In genomic region chr1:93636712-93637111, GRCh38 we compare ENCODE assay signal across 25 cellular contexts. TPM values are rescaled to one million over a fixed set of nuclear protein-coding genes. Genes with fewer than 3 reads are reported as not detected.
DNase-seq lines count a peak whose midpoint lies in the region; ATAC-seq, FAIRE-seq and TF ChIP-seq lines count a peak whose summit lies in the region.
"Had no signal": no experiment of that assay in that cellular context is flagged by ENCODE, and none has a peak within 500 bp of the region (broad histone marks: within the 10 kb centered on the region; RNA-seq: fewer than 3 reads in every experiment).

No MANE protein-coding gene starts in this region.

- H3F3A ChIP-seq in GM23338 (replicated peaks; ENCODE audit: low read depth): 0 out of 2 replicates have a peak, but pooled peaks cover 4% of the 10 kb centered on the region

- no peak for TF ChIP-seq POLR2A in gastroesophageal sphincter (IDR thresholded peaks at IDR 0.05)
- no peak for TF ChIP-seq POLR2A in sigmoid colon (IDR thresholded peaks at IDR 0.05)

- TF ChIP-seq CTCF in GM23338 (conservative IDR thresholded peaks at IDR 0.05; ENCODE audit: low read depth in 2 of 2) (no peak), astrocyte (IDR thresholded peaks at IDR 0.05; ENCODE audit: insufficient read depth, low read depth, low read length) (no peak), gastroesophageal sphincter (IDR thresholded peaks at IDR 0.05) (no peak), sigmoid colon (IDR thresholded peaks at IDR 0.05) (no peak)

- no peak for DNase-seq in GM23338 (ENCODE audit: low spot score)
- DNase-seq in astrocyte (ENCODE audit: low read depth): no peak
- no peak for DNase-seq in sigmoid colon
- DNase-seq in effector memory CD4-positive, alpha-beta T cell: no peak
- no peak for DNase-seq in KG1 (lab: John Stamatoyannopoulos, UW)
- DNase-seq: activated CD4-positive, alpha-beta T cell treated with anti-CD3 and anti-CD28 coated beads for 36 hours; activated CD8-positive, alpha-beta memory T cell treated with anti-CD3 and anti-CD28 coated beads for 24 hours; activated T-cell treated with anti-CD3 and anti-CD28 coated beads, Interleukin-2, amount 50 U/mL, for 1 hour; GDM1; immature natural killer cell; mucosa of descending colon; NCI-H1092 treated with DMSO at 0.1 percent for 48 hours; NCI-H2227 treated with DMSO at 0.1 percent for 48 hours; RPMI8226; stimulated activated CD8-positive, alpha-beta memory T cell treated with anti-CD3 and anti-CD28 coated beads, Interleukin-4, amount 100 ng/mL, for 48 hours had no signal

- H3K27ac ChIP-seq in GM23338 (ENCODE audit: low read depth): peak overlapping the region; percentile 80
- no peak overlapping the region for H3K27ac ChIP-seq in astrocyte (ENCODE audit: low read depth, low read length)
- peak overlapping the region in 3 of 4 donors; percentile 25 to 75 (median 64) for H3K27ac ChIP-seq in gastroesophageal sphincter
- H3K27ac ChIP-seq in sigmoid colon: peak overlapping the region; percentile 45 to 64 (median 52)
- no peak overlapping the region for H3K27ac ChIP-seq in effector memory CD4-positive, alpha-beta T cell (ENCODE audit: insufficient read depth, low read length, poor library complexity, severe bottlenecking)
- H3K27ac ChIP-seq: BLaER1, coronary artery, epithelial cell of prostate had no signal

- H3K4me3 ChIP-seq in GM23338 (no peak overlapping the region), astrocyte (ENCODE audit: insufficient read depth, low read depth, low read length) (no peak overlapping the region), gastroesophageal sphincter (no peak overlapping the region), sigmoid colon (no peak overlapping the region)
- no peak overlapping the region for H3K4me3 ChIP-seq in effector memory CD4-positive, alpha-beta T cell (ENCODE audit: insufficient read depth, low read depth, low read length, poor library complexity, severe bottlenecking)
- H3K4me3 ChIP-seq: BLaER1, breast epithelium, coronary artery, mucosa of descending colon had no signal

- 74 to 93% methylated on average over 2 to 3 of the region's 3 CpGs for WGBS in gastroesophageal sphincter (ENCODE audit: low coverage in 1 of 2), 2 donors
- WGBS in sigmoid colon, 2 donors: 93 to 96% methylated on average over 3 of the region's 3 CpGs

- peaks cover 40% of the 10 kb centered on the region for H3K36me3 Mint-ChIP-seq in GM23338 (ENCODE audit: low read depth)
- peaks cover 20% of the 10 kb centered on the region for H3K36me3 Mint-ChIP-seq in astrocyte (ENCODE audit: low read depth, unreplicated experiment)
- H3K36me3 Mint-ChIP-seq: immature natural killer cell had no signal

- no peaks in the 10 kb centered on the region for H3K79me2 ChIP-seq in GM23338 (replicated peaks; ENCODE audit: insufficient read depth)
- peaks cover 90% of the 10 kb centered on the region for H3K79me2 ChIP-seq in astrocyte (ENCODE audit: insufficient read depth, low read length)

- H3K9me3 ChIP-seq in astrocyte (ENCODE audit: insufficient read depth, low read depth, low read length) (no peaks in the 10 kb centered on the region), gastroesophageal sphincter (no peaks in the 10 kb centered on the region), sigmoid colon (no peaks in the 10 kb centered on the region)
- no peaks in the 10 kb centered on the region for H3K9me3 ChIP-seq in effector memory CD4-positive, alpha-beta T cell (ENCODE audit: control insufficient read depth, low read length)
- H3K9me3 ChIP-seq: breast epithelium, mucosa of descending colon had no signal

- no peak for FAIRE-seq in astrocyte (lab: Jason Lieb, UNC)
- FAIRE-seq: TTC549, urothelium cell line had no signal

- H3K4me3 Mint-ChIP-seq in GM23338 (no peak overlapping the region), astrocyte (ENCODE audit: unreplicated experiment) (no peak overlapping the region)
- H3K4me3 Mint-ChIP-seq: activated CD4-positive, alpha-beta T cell treated with anti-CD3 and anti-CD28 coated beads for 36 hours; immature natural killer cell; nephron had no signal

- H4K20me1 ChIP-seq in GM23338 (replicated peaks; ENCODE audit: insufficient read depth) (no peaks in the 10 kb centered on the region), astrocyte (ENCODE audit: insufficient read depth, low read length) (peaks cover 54% of the 10 kb centered on the region)

- peak overlapping the region; percentile 12 for H3K9ac ChIP-seq in astrocyte (ENCODE audit: low read length)
- H3K9ac ChIP-seq: BLaER1 had no signal

- H3K27me3 Mint-ChIP-seq in GM23338 (ENCODE audit: insufficient read depth, low read depth, poor library complexity) (peaks cover 13% of the 10 kb centered on the region), astrocyte (ENCODE audit: low read depth, unreplicated experiment) (no peaks in the 10 kb centered on the region)
- H3K27me3 Mint-ChIP-seq: activated CD4-positive, alpha-beta T cell treated with anti-CD3 and anti-CD28 coated beads for 36 hours had no signal

- intact Hi-C loops in sigmoid colon (cut with DNase I): no loop called here

- H3K27me3 ChIP-seq in GM23338 (ENCODE audit: insufficient read depth) (no peaks in the 10 kb centered on the region), astrocyte (ENCODE audit: insufficient read depth, low read length) (no peaks in the 10 kb centered on the region), gastroesophageal sphincter (no peaks in the 10 kb centered on the region), sigmoid colon (no peaks in the 10 kb centered on the region)
- no peaks in the 10 kb centered on the region for H3K27me3 ChIP-seq in effector memory CD4-positive, alpha-beta T cell (replicated peaks; ENCODE audit: control insufficient read depth, insufficient read depth, low read length, poor library complexity, severe bottlenecking)
- H3K27me3 ChIP-seq: BLaER1, breast epithelium had no signal

- H3K36me3 ChIP-seq in GM23338 (ENCODE audit: insufficient read depth) (no peaks in the 10 kb centered on the region), astrocyte (ENCODE audit: insufficient read depth, low read length) (peaks cover 33% of the 10 kb centered on the region), gastroesophageal sphincter (no peaks in the 10 kb centered on the region), sigmoid colon (no peaks in the 10 kb centered on the region)
- no peaks in the 10 kb centered on the region for H3K36me3 ChIP-seq in effector memory CD4-positive, alpha-beta T cell (ENCODE audit: control insufficient read depth, insufficient read depth, low read length)
- H3K36me3 ChIP-seq: breast epithelium had no signal

- H3K27ac Mint-ChIP-seq in GM23338: peak overlapping the region; percentile 96
- H3K27ac Mint-ChIP-seq in astrocyte (ENCODE audit: unreplicated experiment): peak overlapping the region; percentile 41
- H3K27ac Mint-ChIP-seq: activated CD4-positive, alpha-beta T cell treated with anti-CD3 and anti-CD28 coated beads for 36 hours; immature natural killer cell had no signal

- H3K4me2 ChIP-seq in GM23338 (no peak overlapping the region), astrocyte (ENCODE audit: low read length) (no peak overlapping the region)
- H3K4me2 ChIP-seq: BLaER1 had no signal

- TF ChIP-seq EP300 in gastroesophageal sphincter (IDR thresholded peaks at IDR 0.05): no peak
- no peak for TF ChIP-seq EP300 in sigmoid colon (IDR thresholded peaks at IDR 0.05)

- H3K4me1 ChIP-seq in GM23338 (ENCODE audit: insufficient read depth) (peaks cover 17% of the 10 kb centered on the region), astrocyte (ENCODE audit: insufficient read depth, low read length) (peaks cover 13% of the 10 kb centered on the region), gastroesophageal sphincter (peaks cover 2 to 66% (median 6%) of the 10 kb centered on the region in 3 donors), sigmoid colon (peaks cover 0 to 40% (median 33%) of the 10 kb centered on the region in 4 donors)
- no peaks in the 10 kb centered on the region for H3K4me1 ChIP-seq in effector memory CD4-positive, alpha-beta T cell (ENCODE audit: control insufficient read depth, insufficient read depth, low read length, poor library complexity, severe bottlenecking)
- H3K4me1 ChIP-seq: BLaER1 had no signal

- peaks cover 33% of the 10 kb centered on the region for H3K4me1 Mint-ChIP-seq in GM23338
- H3K4me1 Mint-ChIP-seq in astrocyte (ENCODE audit: low read depth, unreplicated experiment): peaks cover 16% of the 10 kb centered on the region
- H3K4me1 Mint-ChIP-seq: nephron had no signal

- H3K9me3 Mint-ChIP-seq in GM23338: peaks cover 9% of the 10 kb centered on the region
- H3K9me3 Mint-ChIP-seq in astrocyte (ENCODE audit: unreplicated experiment): no peaks in the 10 kb centered on the region
- H3K9me3 Mint-ChIP-seq: immature natural killer cell had no signal

- H2AFZ ChIP-seq in GM23338 (no peak overlapping the region), astrocyte (ENCODE audit: low read depth, low read length) (no peak overlapping the region)

- no peaks in the 10 kb centered on the region for H3K9me2 ChIP-seq in GM23338 (ENCODE audit: insufficient read depth)

- ATAC-seq in GM23338: peak; percentile 11
- ATAC-seq in gastroesophageal sphincter: no peak
- ATAC-seq in GM21723 (IDR thresholded peaks at IDR 0.05; ENCODE audit: unreplicated experiment): no peak
- ATAC-seq in GM21576 (IDR thresholded peaks at IDR 0.05; ENCODE audit: unreplicated experiment): no peak
- ATAC-seq: activated CD4-positive, alpha-beta T cell treated with anti-CD3 and anti-CD28 coated beads for 36 hours; mucosa of descending colon had no signal

TF ChIP-seq in GM23338, 12 proteins besides CTCF, POLR2A, EP300 and RAD21 (continues in another document):
- TF ChIP-seq POLR2AphosphoS5 (IDR thresholded peaks at IDR 0.05; ENCODE audit: low read depth) (no peak), NANOG (IDR thresholded peaks at IDR 0.05; ENCODE audit: borderline replicate concordance) (no peak), ZNF114 (CRISPR knock-in tag; IDR thresholded peaks at IDR 0.05) (no peak), ETS1 (IDR thresholded peaks at IDR 0.05) (no peak), JUNB (IDR thresholded peaks at IDR 0.05; ENCODE audit: unreplicated experiment) (no peak)

RNA-seq across cellular contexts. Expression of gene BCAR3, which starts 44.9 kb away (rescaled TPM):
- 9.7 and 10.5 TPM in 2 replicates for total RNA-seq in GM23338 (2014; rRNA removed; shearing (Covaris generic))
- polyA plus RNA-seq in GM23338 (2016; fragmentation: Nextera tagmentation; extraction: Ambion mirVana) (5.4 and 5.5 TPM in 2 replicates), sigmoid colon (10 to 100 TPM; 24.8 to 43.2 (median 39.5) TPM)
- total RNA-seq in astrocyte (30.0 and 31.1 TPM in 2 replicates), gastroesophageal sphincter (10 to 100 TPM; 33.9 to 40.2 (median 38.3) TPM), sigmoid colon (10 to 100 TPM; 12.3 to 22.1 (median 18.2) TPM)

Comparison
In these comparisons a context has a peak if more than half of its experiments do, and no peak if none do; other contexts are left out.
1. H3K27ac ChIP-seq: peak in GM23338 (single experiment), gastroesophageal sphincter (3 of 4) and sigmoid colon (4 of 4); none in astrocyte (single experiment) and effector memory CD4-positive, alpha-beta T cell (single experiment).